Comparison of ENCODE assay signal across 9 cellular contexts in genomic region chr11:82315093-82315492, GRCh38.
DNase-seq lines count a peak whose midpoint lies in the region; FAIRE-seq and TF ChIP-seq lines count a peak whose summit lies in the region.
"Had no signal": no experiment of that assay in that cellular context is flagged by ENCODE, and none has a peak within 500 bp of the region (broad histone marks: within the 10 kb centered on the region; RNA-seq: fewer than 3 reads in every experiment).

No MANE protein-coding gene starts in this region.

- peak; percentile 65 for TF ChIP-seq CTCF in LNCAP (IDR thresholded peaks at IDR 0.05)
- TF ChIP-seq CTCF in bronchial epithelial cell (IDR thresholded peaks at IDR 0.05; ENCODE audit: insufficient read depth, low read length, severe bottlenecking): peak; percentile 53
- peak; percentile 78 for TF ChIP-seq CTCF in retinal pigment epithelial cell (conservative IDR thresholded peaks at IDR 0.05; ENCODE audit: low read depth, low read length)

- no peaks in the 10 kb centered on the region for H3K36me3 ChIP-seq in bronchial epithelial cell (ENCODE audit: control insufficient read depth, insufficient read depth, low read length)

- H3K27me3 ChIP-seq in bronchial epithelial cell (ENCODE audit: control insufficient read depth, insufficient read depth, low read length): no peaks in the 10 kb centered on the region

- H3K4me3 ChIP-seq in bronchial epithelial cell (ENCODE audit: low read depth, low read length): no peak overlapping the region
- no peak overlapping the region for H3K4me3 ChIP-seq in retinal pigment epithelial cell (ENCODE audit: low read length)

- FAIRE-seq in bronchial epithelial cell (lab: Jason Lieb, UNC): no peak

- DNase-seq in SIG-M5 treated with dmso at 0.1 percent for 504 hours (lab: John Stamatoyannopoulos, UW; ENCODE audit: unreplicated experiment) (peak; percentile 12), SIG-M5 (lab: John Stamatoyannopoulos, UW) (no peak), bronchial epithelial cell (ENCODE audit: low read depth) (peak; percentile 27), retinal pigment epithelial cell (ENCODE audit: low read depth) (no peak), retina (no peak), DMS79 (lab: John Stamatoyannopoulos, UW) (no peak), epidermal melanocyte (ENCODE audit: insufficient read length, low spot score) (no peak)
- DNase-seq: activated T-cell treated with anti-CD3 and anti-CD28 coated beads, Interleukin-2, amount 50 U/mL, for 4 hours had no signal

Comparison
In these comparisons a context has a peak if more than half of its experiments do, and no peak if none do; other contexts are left out.
1. DNase-seq: peak in SIG-M5 treated with dmso at 0.1 percent for 504 hours (single experiment) and bronchial epithelial cell (single experiment); none in SIG-M5 (single experiment), retinal pigment epithelial cell (single experiment), retina (single experiment), DMS79 (single experiment) and epidermal melanocyte (single experiment).
2. Peak in every context shown above with its lines, with median percentiles within 50 percentile points of each other: CTCF ChIP-seq.